8 cellular contexts compared by ENCODE assay signal in genomic region chr3:98563661-98564281, GRCh38. TPM values are rescaled to one million over a fixed set of nuclear protein-coding genes. Genes with fewer than 3 reads are reported as not detected.
DNase-seq lines count a peak whose midpoint lies in the region; ATAC-seq and TF ChIP-seq lines count a peak whose summit lies in the region.

No MANE protein-coding gene starts in this region.

- DNase-seq in EH (ENCODE audit: low read depth) = peak; percentile 61
- peak; percentile 84 for DNase-seq in amniotic epithelial cell (ENCODE audit: low read depth)
- DNase-seq in DMS53 treated with DMSO at 0.1 percent for 48 hours (lab: John Stamatoyannopoulos, UW; ENCODE audit: unreplicated experiment) = no peak
- DNase-seq in NCI-H2081 (lab: John Stamatoyannopoulos, UW) = no peak
- DNase-seq in coronary artery (ENCODE audit: low spot score) = no peak
- DNase-seq in mesendoderm = no peak

- no peak overlapping the region for H2BK15ac ChIP-seq in mesendoderm (replicated peaks; ENCODE audit: low read depth)

- no peaks in the 10 kb centered on the region for H3K79me2 ChIP-seq in mesendoderm (ENCODE audit: control insufficient read depth, insufficient read depth, low read length)

- no peaks in the 10 kb centered on the region for H3K27me3 ChIP-seq in mesendoderm (ENCODE audit: insufficient read depth, low read length, poor library complexity)

- no peak overlapping the region for H3K9ac ChIP-seq in mesendoderm (ENCODE audit: low read length)

- H3K23ac ChIP-seq in mesendoderm (ENCODE audit: low read length) = no peak overlapping the region

- H3K27ac ChIP-seq in coronary artery (no peak overlapping the region), mesendoderm (ENCODE audit: low read depth, low read length) (no peak overlapping the region)

- no peak overlapping the region for H3K56ac ChIP-seq in mesendoderm (ENCODE audit: low read length)

- H3K79me1 ChIP-seq in mesendoderm (ENCODE audit: low read length) = no peaks in the 10 kb centered on the region

- no peak overlapping the region for H2AK5ac ChIP-seq in mesendoderm (ENCODE audit: low read length)

- no peak overlapping the region for H3K4ac ChIP-seq in mesendoderm (ENCODE audit: low read depth, low read length)

- no peak overlapping the region for H3K4me3 ChIP-seq in coronary artery
- no peak overlapping the region for H3K4me3 ChIP-seq in mesendoderm (ENCODE audit: low read length)

- H4K5ac ChIP-seq in mesendoderm (ENCODE audit: low read length) = no peak overlapping the region

- H3K4me1 ChIP-seq in mesendoderm (ENCODE audit: control insufficient read depth, low read depth, low read length) = no peaks in the 10 kb centered on the region

- ATAC-seq in GM21390 (IDR thresholded peaks at IDR 0.05; ENCODE audit: unreplicated experiment) (peak; percentile 52), HG03565 (IDR thresholded peaks at IDR 0.05; ENCODE audit: unreplicated experiment) (peak; percentile 43)

- no peaks in the 10 kb centered on the region for H3K36me3 ChIP-seq in mesendoderm (ENCODE audit: control insufficient read depth, insufficient read depth, low read length)

- no peak overlapping the region for H2BK5ac ChIP-seq in mesendoderm (ENCODE audit: low read length)

- H3K18ac ChIP-seq in mesendoderm (ENCODE audit: low read length) = no peak overlapping the region

- no peak for TF ChIP-seq CTCF in coronary artery (IDR thresholded peaks at IDR 0.05)

- no peak overlapping the region for H3K4me2 ChIP-seq in mesendoderm (ENCODE audit: low read length)

- H2BK120ac ChIP-seq in mesendoderm (ENCODE audit: low read depth, low read length) = no peak overlapping the region

- no CpG with 5 or more reads among the region's 4 CpGs for WGBS in mesendoderm (ENCODE audit: extremely low coverage, insufficient coverage, low lambda C conversion rate)

- no peak overlapping the region for H4K8ac ChIP-seq in mesendoderm (ENCODE audit: low read depth, low read length)

RNA-seq across cellular contexts. Expression of gene CPOX, which starts 29.6 kb away (rescaled TPM):
- polyA plus RNA-seq in mesendoderm (2013, experiment 1 of 2) = 11.0 TPM
- 11.1 TPM for polyA plus RNA-seq in mesendoderm (2013, experiment 2 of 2)

RNA-seq across cellular contexts. Expression of gene GPR15, which starts 32.0 kb away (rescaled TPM):
- not detected for polyA plus RNA-seq in mesendoderm (2013, experiment 1 of 2)
- not detected for polyA plus RNA-seq in mesendoderm (2013, experiment 2 of 2)

RNA-seq across cellular contexts. Expression of gene CLDND1, which starts 41.1 kb away (rescaled TPM):
- polyA plus RNA-seq in mesendoderm (2013, experiment 1 of 2) = 104 TPM
- 110 TPM for polyA plus RNA-seq in mesendoderm (2013, experiment 2 of 2)

Comparison
In these comparisons a context has a peak if more than half of its experiments do, and no peak if none do; other contexts are left out.
1. DNase-seq: peak in EH (single experiment) and amniotic epithelial cell (single experiment); none in DMS53 treated with DMSO at 0.1 percent for 48 hours (single experiment), NCI-H2081 (0 of 2), coronary artery (single experiment) and mesendoderm (single experiment).